8 cellular contexts compared by ENCODE assay signal in genomic region chrX:12791253-12792228, GRCh38. TPM values are rescaled to one million over a fixed set of nuclear protein-coding genes. Genes with fewer than 3 reads are reported as not detected.
DNase-seq lines count a peak whose midpoint lies in the region; ATAC-seq, FAIRE-seq and TF ChIP-seq lines count a peak whose summit lies in the region.

PRPS2 (plus strand) TSS chrX:12791412; CDS start chrX:12791498, 86 bp downstream.

- H3K36me3 Mint-ChIP-seq in activated B cell treated with CpG ODN at 0.5 μM for 24 hours (ENCODE audit: low read depth) = peaks cover 2% of the 10 kb centered on the region

- POLR2A ChIA-PET in activated B cell treated with CpG ODN at 0.5 μM for 24 hours (lab: Charles Lee) = interaction anchor here (0.6 to 1.1 kb wide), 4 partner anchors 20 to 1238 kb away, joined by 3 to 6 read pairs (median 4); no protein-coding TSS in a partner anchor

- no peaks in the 10 kb centered on the region for H3K9me3 Mint-ChIP-seq in activated B cell treated with CpG ODN at 0.5 μM for 24 hours

- DNase-seq in GM12892 (ENCODE audit: insufficient read length) (peak; percentile 70), NCI-H146 (lab: John Stamatoyannopoulos, UW) (peak; percentile 84), activated B cell treated with CpG ODN at 0.5 μM for 24 hours (peak; percentile 59), caudate nucleus (lab: John Stamatoyannopoulos, UW) (peak in 56 of 61 donors; percentile 0 to 72 (median 37)), kidney glomerular epithelial cell (lab: John Stamatoyannopoulos, UW) (peak; percentile 23), foreskin melanocyte (no peak)
- DNase-seq in stimulated activated CD4-positive, alpha-beta T cell treated with anti-CD3 and anti-CD28 coated beads, Interleukin-1b, Interleukin-23, amount 100 ng/mL, for 24 hours (ENCODE audit: low read depth in 4 of 4, low spot score in 1 of 4) = peak; percentile 48 to 69 (median 56)

- intact Hi-C loops in activated B cell treated with CpG ODN at 0.5 μM for 24 hours (cut with micrococcal nuclease) = loop anchor here (5.0 kb wide), 2 partner anchors 861 to 1241 kb away; partner anchors contain the start of gene TCEANC

- peak; percentile 64 for TF ChIP-seq POLR2A in GM12892 (IDR thresholded peaks at IDR 0.05; ENCODE audit: low read depth, low read length)

- no peaks in the 10 kb centered on the region for H3K27me3 Mint-ChIP-seq in activated B cell treated with CpG ODN at 0.5 μM for 24 hours

- H3K27ac Mint-ChIP-seq in activated B cell treated with CpG ODN at 0.5 μM for 24 hours = peak within 1 kb of the TSS; percentile 76

- peaks cover 23% of the 10 kb centered on the region for H3K4me1 Mint-ChIP-seq in activated B cell treated with CpG ODN at 0.5 μM for 24 hours

- no peak for TF ChIP-seq CTCF in activated B cell treated with CpG ODN at 0.5 μM for 24 hours (IDR thresholded peaks at IDR 0.05)

- peak within 1 kb of the TSS; percentile 86 for H3K4me3 Mint-ChIP-seq in activated B cell treated with CpG ODN at 0.5 μM for 24 hours

- FAIRE-seq in GM12892 (lab: Jason Lieb, UNC) = peak; percentile 42

- H3K27ac ChIP-seq in caudate nucleus (ENCODE audit: low read depth, low read length) = peak within 1 kb of the TSS; percentile 36

- CTCF ChIA-PET in activated B cell treated with CpG ODN at 0.5 μM for 24 hours (lab: Charles Lee) = interaction anchor here (0.9 to 1.3 kb wide), 4 partner anchors 20 to 90 kb away, joined by 3 to 5 read pairs (median 3); no protein-coding TSS in a partner anchor

- ATAC-seq in HG02588 (IDR thresholded peaks at IDR 0.05; ENCODE audit: unreplicated experiment) (peak; percentile 76), activated B cell treated with CpG ODN at 0.5 μM for 24 hours (ENCODE audit: low read depth) (peak; percentile 92)

RNA-seq across cellular contexts. Expression of gene PRPS2, which starts in this region (rescaled TPM):
- polyA plus RNA-seq in GM12892 (2012; ENCODE audit: missing spikeins) = 58.9 TPM
- 33.9 and 37.7 TPM in 2 replicates for total RNA-seq in activated B cell treated with CpG ODN at 0.5 μM for 24 hours
